In genomic region chr4:145557720-145558119, GRCh38 we compare ENCODE assay signal across 8 cellular contexts.
A peak's percentile ranks its signal among the peaks of the same experiment; 100 is the strongest.
DNase-seq lines count a peak whose midpoint lies in the region; ATAC-seq and TF ChIP-seq lines count a peak whose summit lies in the region.

No MANE protein-coding gene starts in this region.

- H3K36me3 Mint-ChIP-seq in activated CD8-positive, alpha-beta T cell treated with anti-CD3 and anti-CD28 coated beads for 36 hours (ENCODE audit: low read depth): no peaks in the 10 kb centered on the region
- no peaks in the 10 kb centered on the region for H3K36me3 Mint-ChIP-seq in naive B cell

- TF ChIP-seq POLR2A in testis (IDR thresholded peaks at IDR 0.05): no peak

- no peaks in the 10 kb centered on the region for H3K27me3 Mint-ChIP-seq in activated CD8-positive, alpha-beta T cell treated with anti-CD3 and anti-CD28 coated beads for 36 hours
- peaks cover 0 to 9% (median 0%) of the 10 kb centered on the region in 3 donors for H3K27me3 Mint-ChIP-seq in naive B cell

- H3K4me1 ChIP-seq in testis: no peaks in the 10 kb centered on the region

- WGBS in testis, 2 donors: 40 to 41% methylated on average over 3 of the region's 3 CpGs

- peak; percentile 93 for TF ChIP-seq CTCF in AG09319 (IDR thresholded peaks at IDR 0.05; ENCODE audit: low read depth, low read length)
- TF ChIP-seq CTCF in activated CD8-positive, alpha-beta T cell treated with anti-CD3 and anti-CD28 coated beads for 36 hours (IDR thresholded peaks at IDR 0.05): peak; percentile 88
- TF ChIP-seq CTCF in epithelial cell of proximal tubule (conservative IDR thresholded peaks at IDR 0.05; ENCODE audit: low read depth, low read length): peak; percentile 100
- peak; percentile 61 to 64 (median 63) for TF ChIP-seq CTCF in testis (IDR thresholded peaks at IDR 0.05)

- intact Hi-C loops in activated CD8-positive, alpha-beta T cell treated with anti-CD3 and anti-CD28 coated beads for 36 hours (cut with micrococcal nuclease): loop anchor here (1.0 kb wide), 1 partner anchor 323 kb away; no protein-coding TSS in a partner anchor
- intact Hi-C loops in testis (cut with DNase I; ENCODE audit: low total_unique reads): no loop called here

- ATAC-seq in GM18519 (IDR thresholded peaks at IDR 0.05; ENCODE audit: low FRiP score, unreplicated experiment) (peak; percentile 81), HG03066 (IDR thresholded peaks at IDR 0.05; ENCODE audit: low read depth, unreplicated experiment) (peak; percentile 80), naive B cell (ENCODE audit: low read depth in 2 of 2) (peak; percentile 56 to 78)
- peak; percentile 85 for ATAC-seq in activated CD8-positive, alpha-beta T cell treated with anti-CD3 and anti-CD28 coated beads for 36 hours

- CTCF ChIA-PET in activated CD8-positive, alpha-beta T cell treated with anti-CD3 and anti-CD28 coated beads for 36 hours (lab: Charles Lee): interaction anchor here (0.6 to 2.5 kb wide), 39 partner anchors 10 to 340 kb away, joined by 3 to 17 read pairs (median 4); no protein-coding TSS in a partner anchor

- H3K27ac ChIP-seq in testis: no peak overlapping the region

- H3K27me3 ChIP-seq in testis: no peaks in the 10 kb centered on the region

- H3K9me3 Mint-ChIP-seq in activated CD8-positive, alpha-beta T cell treated with anti-CD3 and anti-CD28 coated beads for 36 hours: no peaks in the 10 kb centered on the region
- no peaks in the 10 kb centered on the region for H3K9me3 Mint-ChIP-seq in naive B cell

- DNase-seq in AG09319 (ENCODE audit: extremely low read depth, low read depth) (peak; percentile 43), NCI-H524 treated with DMSO at 0.1 percent for 48 hours (lab: John Stamatoyannopoulos, UW) (peak; percentile 15), epithelial cell of proximal tubule (ENCODE audit: low read depth) (peak; percentile 23), naive B cell (peak; percentile 44), testis (peak; percentile 61)
- DNase-seq in activated CD8-positive, alpha-beta T cell treated with anti-CD3 and anti-CD28 coated beads for 36 hours: peak; percentile 72

- H3K36me3 ChIP-seq in testis (ENCODE audit: low read depth, missing control alignments): no peaks in the 10 kb centered on the region

- H3K4me1 Mint-ChIP-seq in activated CD8-positive, alpha-beta T cell treated with anti-CD3 and anti-CD28 coated beads for 36 hours (ENCODE audit: low read depth): peaks cover under 1% of the 10 kb centered on the region
- H3K4me1 Mint-ChIP-seq in naive B cell: peaks cover under 1 to 3% (median 3%) of the 10 kb centered on the region in 3 donors

- H3K4me3 ChIP-seq in epithelial cell of proximal tubule (ENCODE audit: low read depth, low read length) (no peak overlapping the region), testis (no peak overlapping the region)

- H3K27ac Mint-ChIP-seq in activated CD8-positive, alpha-beta T cell treated with anti-CD3 and anti-CD28 coated beads for 36 hours: no peak overlapping the region
- no peak overlapping the region for H3K27ac Mint-ChIP-seq in naive B cell

- no peak overlapping the region for H3K4me3 Mint-ChIP-seq in activated CD8-positive, alpha-beta T cell treated with anti-CD3 and anti-CD28 coated beads for 36 hours
- H3K4me3 Mint-ChIP-seq in naive B cell: no peak overlapping the region

- POLR2A ChIA-PET in activated CD8-positive, alpha-beta T cell treated with anti-CD3 and anti-CD28 coated beads for 36 hours (lab: Charles Lee): no interaction called here

- H3K9me3 ChIP-seq in testis: no peaks in the 10 kb centered on the region

Comparison
In these comparisons a context has a peak if more than half of its experiments do, and no peak if none do; other contexts are left out.
1. DNase-seq: peak in every context shown above with its lines; median percentile 72 in activated CD8-positive, alpha-beta T cell treated with anti-CD3 and anti-CD28 coated beads for 36 hours; 61 in testis; 44 in naive B cell; 43 in AG09319; 23 in epithelial cell of proximal tubule; 15 in NCI-H524 treated with DMSO at 0.1 percent for 48 hours.